Comparison of ENCODE assay signal across 8 cellular contexts in the genomic region with DNA sequence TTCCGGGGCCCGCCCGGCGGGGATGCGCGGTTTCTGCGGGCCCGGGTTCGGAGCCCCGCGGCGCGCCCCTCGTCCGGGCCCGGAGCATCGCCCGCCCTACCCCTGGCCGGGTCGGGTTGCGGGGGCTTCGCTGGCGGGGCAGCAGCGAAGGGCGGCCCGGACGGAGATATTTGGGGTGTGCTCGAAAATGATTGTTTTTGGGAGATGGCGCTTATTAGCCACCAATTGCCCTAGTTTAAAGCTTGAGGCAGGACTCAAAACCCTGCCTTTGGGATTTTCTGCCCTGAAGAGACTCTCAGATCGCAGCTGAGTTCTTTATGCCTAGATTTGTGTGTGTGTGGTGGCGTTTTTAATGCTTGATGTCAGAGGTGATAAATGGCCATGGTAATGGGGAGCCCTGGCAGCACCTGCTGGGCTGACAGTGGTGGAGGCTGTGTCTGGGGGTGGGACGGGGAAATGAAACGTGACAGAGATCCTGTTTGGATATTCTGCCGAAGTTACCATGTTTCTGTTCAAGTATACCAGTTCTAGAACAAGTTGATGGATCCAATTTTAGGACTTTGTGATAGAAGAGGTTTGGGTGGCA. TPM values are rescaled to one million over a fixed set of nuclear protein-coding genes. Genes with fewer than 3 reads are reported as not detected.
DNase-seq lines count a peak whose midpoint lies in the region; ATAC-seq, FAIRE-seq and TF ChIP-seq lines count a peak whose summit lies in the region.

No MANE protein-coding gene starts in this region.

- DNase-seq in A549 (ENCODE audit: low read depth in 1 of 2, low spot score in 1 of 2) = no peak
- peak; percentile 39 for DNase-seq in GM13976 (ENCODE audit: low spot score)
- peak; percentile 59 for DNase-seq in NAMALWA (ENCODE audit: low spot score)
- peak; percentile 39 for DNase-seq in adipocyte (ENCODE audit: low read depth)
- no peak for DNase-seq in keratinocyte (ENCODE audit: low read depth, low spot score)
- peak; percentile 38 for DNase-seq in stimulated activated CD4-positive, alpha-beta T cell treated with anti-CD3 and anti-CD28 coated beads, Interleukin-4, amount 100 ng/mL, for 24 hours
- no peak for DNase-seq in putamen (ENCODE audit: low spot score)

- H3K9me3 ChIP-seq in A549 (no peaks in the 10 kb centered on the region), adipocyte (ENCODE audit: control insufficient read depth, low read length) (no peaks in the 10 kb centered on the region), keratinocyte (ENCODE audit: control insufficient read depth, low read depth, low read length) (no peaks in the 10 kb centered on the region)

- H3K27me3 ChIP-seq in adipocyte (replicated peaks; ENCODE audit: control insufficient read depth, insufficient read depth, low read length) = no peaks in the 10 kb centered on the region
- peaks cover 8% of the 10 kb centered on the region for H3K27me3 ChIP-seq in keratinocyte (ENCODE audit: control insufficient read depth, extremely low read depth, insufficient read depth, low read length)

- CTCF ChIA-PET in A549 (lab: Yijun Ruan, JAX) = interaction anchor here (0.6 to 3.5 kb wide), 22 partner anchors 9 to 80 kb away, joined by 3 to 24 read pairs (median 6); no protein-coding TSS in a partner anchor

- H3K9me1 ChIP-seq in keratinocyte (ENCODE audit: control insufficient read depth, extremely low read depth, insufficient read depth, low read length) = no peaks in the 10 kb centered on the region

- POLR2A ChIA-PET in A549 (lab: Yijun Ruan, JAX) = interaction anchor here (1.3 to 2.3 kb wide), 2 partner anchors 36 to 59 kb away, joined by 3 to 6 read pairs; partner anchors contain the start of gene PDHB

- H3K79me2 ChIP-seq in keratinocyte (ENCODE audit: control insufficient read depth, insufficient read depth, low read length) = no peaks in the 10 kb centered on the region

- no peaks in the 10 kb centered on the region for H4K20me1 ChIP-seq in keratinocyte (ENCODE audit: control insufficient read depth, extremely low read depth, insufficient read depth, low read length)

- peak overlapping the region; percentile 83 for H3K4me3 ChIP-seq in A549
- H3K4me3 ChIP-seq in adipocyte (ENCODE audit: low read length) = peak overlapping the region; percentile 93
- H3K4me3 ChIP-seq in keratinocyte (ENCODE audit: control insufficient read depth in 2 of 3, extremely low read depth in 1 of 3, insufficient read depth in 2 of 3, low read depth in 1 of 3, low read length in 3 of 3) = peak overlapping the region; percentile 58 to 73 (median 64)

- WGBS in A549 (ENCODE audit: missing lambda C conversion rate) = under 1% methylated on average over 13 of the region's 34 CpGs

- TF ChIP-seq POLR2A in A549 (IDR thresholded peaks at IDR 0.05; ENCODE audit: low read length) = no peak

- no peak for TF ChIP-seq RAD21 in A549 (conservative IDR thresholded peaks at IDR 0.05 in 1 of 2, IDR thresholded peaks at IDR 0.05 in 1 of 2)

- in situ Hi-C loops in GM13976 (cut with MboI; ENCODE audit: low sequenced_read_pairs, unreplicated experiment) = no loop called here

- TF ChIP-seq CTCF in A549 (IDR thresholded peaks at IDR 0.05) (no peak), GM13976 (IDR thresholded peaks at IDR 0.05; ENCODE audit: borderline replicate concordance, control extremely low read depth, extremely low read depth, insufficient read depth, missing control alignments) (no peak), keratinocyte (optimal IDR thresholded peaks at IDR 0.05 in 1 of 3, IDR thresholded peaks at IDR 0.05 in 1 of 3, conservative IDR thresholded peaks at IDR 0.05 in 1 of 3; ENCODE audit: extremely low read depth in 1 of 3, insufficient read depth in 2 of 3, low read length in 3 of 3) (no peak)

- no peaks in the 10 kb centered on the region for H3K36me3 ChIP-seq in adipocyte (ENCODE audit: control insufficient read depth, insufficient read depth, low read length, severe bottlenecking)
- no peaks in the 10 kb centered on the region for H3K36me3 ChIP-seq in keratinocyte (ENCODE audit: control insufficient read depth in 2 of 2, extremely low read depth in 1 of 2, insufficient read depth in 2 of 2, low read length in 2 of 2)

- H3K4me2 ChIP-seq in A549 (peak overlapping the region; percentile 90), keratinocyte (ENCODE audit: control insufficient read depth, extremely low read depth, insufficient read depth, low read depth, low read length) (peak overlapping the region; percentile 87)

- dilution Hi-C loops in keratinocyte (cut with MboI; ENCODE audit: extremely low pct_ligation_motif_present, low sequenced_read_pairs) = no loop called here

- ATAC-seq in A549 (no peak), HG02798 (IDR thresholded peaks at IDR 0.05; ENCODE audit: poor library complexity, unreplicated experiment) (no peak)

- TF ChIP-seq EP300 in A549 (IDR thresholded peaks at IDR 0.05) = no peak

- H3K27ac ChIP-seq in A549 (peak overlapping the region; percentile 93), keratinocyte (ENCODE audit: control insufficient read depth, insufficient read depth, low read length) (no peak overlapping the region)

- H3K4me1 ChIP-seq in A549 = peaks cover 45% of the 10 kb centered on the region
- peaks cover 55% of the 10 kb centered on the region for H3K4me1 ChIP-seq in adipocyte (ENCODE audit: control insufficient read depth, insufficient read depth, low read length)
- peaks cover 22% of the 10 kb centered on the region for H3K4me1 ChIP-seq in keratinocyte (ENCODE audit: control insufficient read depth, extremely low read depth, insufficient read depth, low read length)

- FAIRE-seq in A549 (lab: Jason Lieb, UNC) (no peak), keratinocyte (lab: Jason Lieb, UNC) (peak; percentile 32)

- no peak overlapping the region for H2AFZ ChIP-seq in keratinocyte (ENCODE audit: control insufficient read depth, low read length)

- H3K9ac ChIP-seq in adipocyte (ENCODE audit: low read length) = peak overlapping the region; percentile 88
- peak overlapping the region; percentile 56 for H3K9ac ChIP-seq in keratinocyte (ENCODE audit: control insufficient read depth, extremely low read depth, insufficient read depth, low read length)

TF ChIP-seq in A549, 52 proteins besides CTCF, POLR2A, EP300 and RAD21 (continues in another document):
- TF ChIP-seq NFE2L2 (conservative IDR thresholded peaks at IDR 0.05; ENCODE audit: low read length) (no peak), FOXS1 (CRISPR knock-in tag; IDR thresholded peaks at IDR 0.05) (no peak), CEBPB (IDR thresholded peaks at IDR 0.05) (no peak), FOSL2 (IDR thresholded peaks at IDR 0.05) (no peak), FOSL2 (CRISPR knock-in tag; IDR thresholded peaks at IDR 0.05) (no peak)

RNA-seq across cellular contexts. Expression of gene KCTD6, which starts 0.6 kb away (rescaled TPM):
- polyA plus RNA-seq in A549 (2011; rRNA removed) (24.4 and 24.5 TPM in 2 replicates), A549 (2017; fragmentation: RNase III; extraction: RNeasy Plus Mini Kit Qiagen cat#74134 plus additional on column Dnase treatment) (7.8 to 8.5 TPM (median 8.1 TPM) in 3 replicates), keratinocyte (4.9 to 7.6 TPM (median 5.3 TPM) in 3 replicates)
- 5.2 and 5.8 TPM in 2 replicates for polyA plus RNA-seq in A549 (2012; cell fraction: cytosol; rRNA removed)
- 2.4 and 4.7 TPM in 2 replicates for polyA plus RNA-seq in A549 (2012; cell fraction: nucleus; rRNA removed)
- polyA minus RNA-seq in A549 (2011; rRNA and poly(A)+ RNA removed) = 9.6 and 13.4 TPM in 2 replicates
- polyA plus RNA-seq in keratinocyte (2011; ENCODE audit: low read depth) = 2.2 TPM
- polyA plus RNA-seq in keratinocyte (2011; cell fraction: cytosol; rRNA removed) = 3.6 and 5.6 TPM in 2 replicates
- polyA plus RNA-seq in keratinocyte (2011; cell fraction: nucleus; rRNA removed) = 6.2 and 8.2 TPM in 2 replicates
- polyA plus RNA-seq in keratinocyte (2012; ENCODE audit: low replicate concordance) = 2.8 and 3.6 TPM in 2 replicates
- 1.2 to 4.5 TPM (median 3.0 TPM) in 3 replicates for polyA minus RNA-seq in keratinocyte
- 2.1 TPM for polyA minus RNA-seq in keratinocyte (2011; cell fraction: cytosol; rRNA and poly(A)+ RNA removed)
- polyA minus RNA-seq in keratinocyte (2011; cell fraction: nucleus; rRNA and poly(A)+ RNA removed) = 1.6 and 1.8 TPM in 2 replicates

RNA-seq across cellular contexts. Expression of gene ACOX2, which starts 44.5 kb away (rescaled TPM):
- polyA plus RNA-seq in A549 (2011; rRNA removed) (23.2 and 35.2 TPM in 2 replicates), A549 (2017; fragmentation: RNase III; extraction: RNeasy Plus Mini Kit Qiagen cat#74134 plus additional on column Dnase treatment) (3.7 to 4.9 TPM (median 4.8 TPM) in 3 replicates), keratinocyte (0.06 to 0.27 TPM (median 0.20 TPM) in 3 replicates)
- polyA plus RNA-seq in A549 (2012; cell fraction: cytosol; rRNA removed) = 9.6 and 10.2 TPM in 2 replicates
- 7.7 and 8.4 TPM in 2 replicates for polyA plus RNA-seq in A549 (2012; cell fraction: nucleus; rRNA removed)
- polyA minus RNA-seq in A549 (2011; rRNA and poly(A)+ RNA removed) = 24.1 and 29.1 TPM in 2 replicates
- polyA plus RNA-seq in keratinocyte (2011; ENCODE audit: low read depth) = not detected
- 0.13 and 0.19 TPM in 2 replicates for polyA plus RNA-seq in keratinocyte (2011; cell fraction: cytosol; rRNA removed)
- polyA plus RNA-seq in keratinocyte (2011; cell fraction: nucleus; rRNA removed) = not detected in 2 replicates
- 0.10 TPM in 1 of 2 replicates, not detected in the other for polyA plus RNA-seq in keratinocyte (2012; ENCODE audit: low replicate concordance)
- polyA minus RNA-seq in keratinocyte = 4.5 TPM in 1 of 3 replicates, not detected in the others
- not detected for polyA minus RNA-seq in keratinocyte (2011; cell fraction: cytosol; rRNA and poly(A)+ RNA removed)
- polyA minus RNA-seq in keratinocyte (2011; cell fraction: nucleus; rRNA and poly(A)+ RNA removed) = not detected in 2 replicates

RNA-seq across cellular contexts. Expression of gene PDHB, which starts 58.8 kb away (rescaled TPM):
- 97.7 and 113 TPM in 2 replicates for polyA plus RNA-seq in A549 (2011; rRNA removed)
- 50.0 and 51.3 TPM in 2 replicates for polyA plus RNA-seq in A549 (2012; cell fraction: cytosol; rRNA removed)
- polyA plus RNA-seq in A549 (2012; cell fraction: nucleus; rRNA removed) = 17.8 and 24.4 TPM in 2 replicates
- 76.9 to 83.4 TPM (median 82.0 TPM) in 3 replicates for polyA plus RNA-seq in A549 (2017; fragmentation: RNase III; extraction: RNeasy Plus Mini Kit Qiagen cat#74134 plus additional on column Dnase treatment)
- 32.3 and 36.6 TPM in 2 replicates for polyA minus RNA-seq in A549 (2011; rRNA and poly(A)+ RNA removed)
- 50.3 to 78.9 TPM (median 77.4 TPM) in 3 replicates for polyA plus RNA-seq in keratinocyte
- polyA plus RNA-seq in keratinocyte (2011; ENCODE audit: low read depth) = 27.2 TPM
- 45.3 and 68.9 TPM in 2 replicates for polyA plus RNA-seq in keratinocyte (2011; cell fraction: cytosol; rRNA removed)
- 41.1 and 58.2 TPM in 2 replicates for polyA plus RNA-seq in keratinocyte (2011; cell fraction: nucleus; rRNA removed)
- polyA plus RNA-seq in keratinocyte (2012; ENCODE audit: low replicate concordance) = 38.2 and 59.5 TPM in 2 replicates
- 21.0 to 26.9 TPM (median 26.3 TPM) in 3 replicates for polyA minus RNA-seq in keratinocyte
- 22.4 TPM for polyA minus RNA-seq in keratinocyte (2011; cell fraction: cytosol; rRNA and poly(A)+ RNA removed)
- 8.4 and 12.6 TPM in 2 replicates for polyA minus RNA-seq in keratinocyte (2011; cell fraction: nucleus; rRNA and poly(A)+ RNA removed)

Comparison
In these comparisons a context has a peak if more than half of its experiments do, and no peak if none do; other contexts are left out.
1. DNase-seq: peak in GM13976 (single experiment), NAMALWA (single experiment), adipocyte (single experiment) and stimulated activated CD4-positive, alpha-beta T cell treated with anti-CD3 and anti-CD28 coated beads, Interleukin-4, amount 100 ng/mL, for 24 hours (single experiment); none in A549 (0 of 2), keratinocyte (single experiment) and putamen (single experiment).
2. Peak in every context shown above with its lines, with median percentiles within 50 percentile points of each other: H3K4me3 ChIP-seq.